29 cellular contexts compared by ENCODE assay signal in the genomic region with DNA sequence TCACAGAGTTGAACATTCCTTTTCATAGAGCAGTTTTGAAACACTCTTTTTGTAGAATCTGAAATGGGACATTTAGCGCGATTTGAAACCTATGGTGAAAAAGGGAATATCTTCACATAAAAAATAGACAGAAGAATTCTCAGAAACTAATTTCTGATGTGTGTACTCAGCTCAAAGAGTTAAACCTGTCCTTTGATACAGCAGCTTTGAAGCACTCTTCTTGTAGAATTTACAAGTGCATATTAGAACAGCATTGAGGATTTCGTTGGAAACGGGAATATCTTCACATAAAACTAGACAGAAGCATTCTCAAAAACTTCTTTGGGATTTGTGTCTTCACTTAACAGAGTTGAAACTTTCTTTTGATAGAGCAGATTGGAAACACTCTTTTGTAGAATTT.
"Had no signal": no experiment of that assay in that cellular context is flagged by ENCODE, and none has a peak within 500 bp of the region (broad histone marks: within the 10 kb centered on the region; RNA-seq: fewer than 3 reads in every experiment).

No MANE protein-coding gene starts in this region.

- H3K4me1 Mint-ChIP-seq: stimulated activated effector memory CD8-positive, alpha-beta T cell treated with anti-CD3 and anti-CD28 coated beads, Interleukin-12 subunit alpha, Interleukin-12 subunit beta, amount 100 ng/mL, for 72 hours; stimulated activated memory B cell treated with anti-CD40 and anti-IgM and Interleukin-4, amounts not matched to agents 10 μg/mL and 1 μg/mL and 100 μg/mL, for 72 hours; stimulated activated naive B cell treated with anti-CD40 and anti-IgM and Interleukin-4, amounts not matched to agents 10 μg/mL and 1 μg/mL and 100 μg/mL, for 72 hours; stimulated activated naive CD8-positive, alpha-beta T cell treated with anti-CD3 and anti-CD28 coated beads, Interleukin-15, amount 100 ng/mL, for 72 hours had no signal

- ATAC-seq: stimulated activated effector memory CD8-positive, alpha-beta T cell treated with anti-CD3 and anti-CD28 coated beads, Interleukin-12 subunit alpha, Interleukin-12 subunit beta, amount 100 ng/mL, for 72 hours; stimulated activated memory B cell treated with anti-CD40 and anti-IgM and Interleukin-4, amounts not matched to agents 10 μg/mL and 1 μg/mL and 100 μg/mL, for 72 hours; stimulated activated naive B cell treated with anti-CD40 and anti-IgM and Interleukin-4, amounts not matched to agents 10 μg/mL and 1 μg/mL and 100 μg/mL, for 72 hours; stimulated activated naive CD8-positive, alpha-beta T cell treated with anti-CD3 and anti-CD28 coated beads, Interleukin-15, amount 100 ng/mL, for 72 hours; stimulated activated naive CD8-positive, alpha-beta T cell treated with anti-CD3 and anti-CD28 coated beads, Interleukin-15, Interleukin-2, amounts not matched to agents 100 U/mL and 50 U/mL, for 24 hours; upper lobe of right lung had no signal

- H3K9me3 Mint-ChIP-seq: stimulated activated effector memory CD8-positive, alpha-beta T cell treated with anti-CD3 and anti-CD28 coated beads, Interleukin-12 subunit alpha, Interleukin-12 subunit beta, amount 100 ng/mL, for 72 hours; stimulated activated memory B cell treated with anti-CD40 and anti-IgM and Interleukin-4, amounts not matched to agents 10 μg/mL and 1 μg/mL and 100 μg/mL, for 72 hours had no signal

- H3K27me3 Mint-ChIP-seq: stimulated activated memory B cell treated with anti-CD40 and anti-IgM and Interleukin-4, amounts not matched to agents 10 μg/mL and 1 μg/mL and 100 μg/mL, for 72 hours; stimulated activated naive B cell treated with anti-CD40 and anti-IgM and Interleukin-4, amounts not matched to agents 10 μg/mL and 1 μg/mL and 100 μg/mL, for 72 hours; stimulated activated naive CD8-positive, alpha-beta T cell treated with anti-CD3 and anti-CD28 coated beads, Interleukin-15, amount 100 ng/mL, for 72 hours; stimulated activated naive CD8-positive, alpha-beta T cell treated with anti-CD3 and anti-CD28 coated beads, Interleukin-15, Interleukin-2, amounts not matched to agents 100 ng/mL and 50 ng/mL, for 24 hours; type B pancreatic cell had no signal

- H3K27ac ChIP-seq: stomach, suprapubic skin, testis, thoracic aorta, thyroid gland, tibial artery, tibial nerve, transverse colon, upper lobe of left lung, upper lobe of right lung, uterus, vagina had no signal

- H3K4me1 ChIP-seq: stomach, suprapubic skin, testis, thyroid gland, tibial artery, tibial nerve, transverse colon, upper lobe of left lung, upper lobe of right lung, uterus, vagina had no signal

- H3K4me3 Mint-ChIP-seq: stimulated activated effector memory CD8-positive, alpha-beta T cell treated with anti-CD3 and anti-CD28 coated beads, Interleukin-12 subunit alpha, Interleukin-12 subunit beta, amount 100 ng/mL, for 72 hours; stimulated activated memory B cell treated with anti-CD40 and anti-IgM and Interleukin-4, amounts not matched to agents 10 μg/mL and 1 μg/mL and 100 μg/mL, for 72 hours; stimulated activated naive B cell treated with anti-CD40 and anti-IgM and Interleukin-4, amounts not matched to agents 10 μg/mL and 1 μg/mL and 100 μg/mL, for 72 hours; stimulated activated naive CD8-positive, alpha-beta T cell treated with anti-CD3 and anti-CD28 coated beads, Interleukin-15, amount 100 ng/mL, for 72 hours; stimulated activated naive CD8-positive, alpha-beta T cell treated with anti-CD3 and anti-CD28 coated beads, Interleukin-15, Interleukin-2, amounts not matched to agents 100 ng/mL and 50 ng/mL, for 24 hours; type B pancreatic cell had no signal

- FAIRE-seq: urothelium cell line had no signal

- H3K4me3 ChIP-seq: stomach, suprapubic skin, testis, thoracic aorta, thyroid gland, tibial artery, tibial nerve, transverse colon, upper lobe of left lung, upper lobe of right lung, uterus, vagina had no signal

- H3K9me3 ChIP-seq: stomach, suprapubic skin, testis, thoracic aorta, thyroid gland, tibial artery, tibial nerve, uterus, vagina had no signal

- H3K27me3 ChIP-seq: stomach, suprapubic skin, testis, thyroid gland, tibial artery, tibial nerve, transverse colon, upper lobe of left lung, upper lobe of right lung, uterus, vagina had no signal

- H3K27ac Mint-ChIP-seq: stimulated activated effector memory CD8-positive, alpha-beta T cell treated with anti-CD3 and anti-CD28 coated beads, Interleukin-12 subunit alpha, Interleukin-12 subunit beta, amount 100 ng/mL, for 72 hours; stimulated activated memory B cell treated with anti-CD40 and anti-IgM and Interleukin-4, amounts not matched to agents 10 μg/mL and 1 μg/mL and 100 μg/mL, for 72 hours; stimulated activated naive B cell treated with anti-CD40 and anti-IgM and Interleukin-4, amounts not matched to agents 10 μg/mL and 1 μg/mL and 100 μg/mL, for 72 hours; stimulated activated naive CD8-positive, alpha-beta T cell treated with anti-CD3 and anti-CD28 coated beads, Interleukin-15, amount 100 ng/mL, for 72 hours; stimulated activated naive CD8-positive, alpha-beta T cell treated with anti-CD3 and anti-CD28 coated beads, Interleukin-15, Interleukin-2, amounts not matched to agents 100 ng/mL and 50 ng/mL, for 24 hours; type B pancreatic cell had no signal

- H3K36me3 ChIP-seq: stomach, suprapubic skin, thoracic aorta, thyroid gland, tibial artery, tibial nerve, transverse colon, upper lobe of left lung, upper lobe of right lung, uterus, vagina had no signal

- DNase-seq: stimulated activated CD4-positive, alpha-beta T cell treated with anti-CD3 and anti-CD28 coated beads, Interleukin-2, amount 100 ng/mL, for 48 hours; stimulated activated CD4-positive, alpha-beta T cell treated with anti-CD3 and anti-CD28 coated beads, Interleukin-4, amount 100 ng/mL, for 1 hour; stimulated activated CD4-positive, alpha-beta T cell treated with anti-CD3 and anti-CD28 coated beads, Interleukin-4, amount 100 ng/mL, for 24 hours; stimulated activated CD4-positive, alpha-beta T cell treated with anti-CD3 and anti-CD28 coated beads, Interleukin-4, amount 100 ng/mL, for 4 hours; stimulated activated CD8-positive, alpha-beta memory T cell treated with anti-CD3 and anti-CD28 coated beads, Interleukin-4, amount 100 ng/mL, for 48 hours; stimulated activated naive B cell treated with anti-CD40 and anti-IgM and Interleukin-4, amounts not matched to agents 10 μg/mL and 1 μg/mL and 100 μg/mL, for 72 hours; stimulated activated naive CD4-positive, alpha-beta T cell; stimulated activated naive CD4-positive, alpha-beta T cell treated with Interleukin-2 at 50 U/mL for 16 hours; stimulated activated naive CD8-positive, alpha-beta T cell treated with anti-CD3 and anti-CD28 coated beads, Interleukin-15, amount 100 ng/mL, for 72 hours; stimulated activated naive CD8-positive, alpha-beta T cell treated with anti-CD3 and anti-CD28 coated beads, Interleukin-15, Interleukin-2, amounts not matched to agents 100 U/mL and 50 U/mL, for 24 hours; stomach; substantia nigra; testis; thyroid gland; tibial artery; transverse colon; trophoblast cell; upper lobe of left lung; upper lobe of right lung; uterus had no signal

- H3K36me3 Mint-ChIP-seq: stimulated activated effector memory CD8-positive, alpha-beta T cell treated with anti-CD3 and anti-CD28 coated beads, Interleukin-12 subunit alpha, Interleukin-12 subunit beta, amount 100 ng/mL, for 72 hours; stimulated activated memory B cell treated with anti-CD40 and anti-IgM and Interleukin-4, amounts not matched to agents 10 μg/mL and 1 μg/mL and 100 μg/mL, for 72 hours; stimulated activated naive B cell treated with anti-CD40 and anti-IgM and Interleukin-4, amounts not matched to agents 10 μg/mL and 1 μg/mL and 100 μg/mL, for 72 hours; type B pancreatic cell had no signal
